Comparison of ENCODE assay signal across 10 cellular contexts in genomic region chrX:19883878-19884277, GRCh38. TPM values are rescaled to one million over a fixed set of nuclear protein-coding genes. Genes with fewer than 3 reads are reported as not detected.
DNase-seq lines count a peak whose midpoint lies in the region; ATAC-seq, FAIRE-seq and TF ChIP-seq lines count a peak whose summit lies in the region.
"Had no signal": no experiment of that assay in that cellular context is flagged by ENCODE, and none has a peak within 500 bp of the region (broad histone marks: within the 10 kb centered on the region; RNA-seq: fewer than 3 reads in every experiment).

No MANE protein-coding gene starts in this region.

- no TSS peak for BruUV-seq in GM12878 (replicated peaks; lab: Mats Ljungman, UMichigan)

- TF ChIP-seq EP300 in GM12878 (IDR thresholded peaks at IDR 0.05; ENCODE audit: borderline replicate concordance in 1 of 2, control insufficient read depth in 1 of 2, low read depth in 2 of 2, low read length in 2 of 2): no peak

- no peak for FAIRE-seq in GM12878 (lab: Jason Lieb, UNC)
- no peak for FAIRE-seq in D721Med (lab: Jason Lieb, UNC)

- RAD21 ChIA-PET in GM12878 (lab: Charles Lee; ENCODE audit: unreplicated experiment): interaction anchor here (0.9 to 5.4 kb wide), 15 partner anchors 8 to 155 kb away, joined by 3 to 33 read pairs (median 7); no protein-coding TSS in a partner anchor

- H4K20me1 ChIP-seq in DND-41 (ENCODE audit: insufficient read depth, low read length) (peaks cover 59% of the 10 kb centered on the region), GM12878 (ENCODE audit: control insufficient read depth, insufficient read depth) (peaks cover 2% of the 10 kb centered on the region; the same call in 1 of the 2 replicates)

- no peak overlapping the region for H3K9ac ChIP-seq in DND-41 (ENCODE audit: low read depth, low read length)
- H3K9ac ChIP-seq in GM12878 (ENCODE audit: control insufficient read depth, insufficient read depth, low read length): peak overlapping the region; percentile 42

- H3K36me3 ChIP-seq in DND-41 (ENCODE audit: insufficient read depth, low read length): peaks cover 35% of the 10 kb centered on the region
- H3K36me3 ChIP-seq in GM12878 (ENCODE audit: control insufficient read depth in 2 of 2, insufficient read depth in 2 of 2, low read length in 1 of 2): 0 out of 4 replicates have a peak, but pooled peaks cover 0 to 2% of the 10 kb centered on the region in 2 experiments
- H3K36me3 ChIP-seq: stomach had no signal

- WGBS in GM12878 (ENCODE audit: insufficient coverage, insufficient replicate concordance, low lambda C conversion rate, missing lambda C conversion rate): 8% methylated on average over 6 of the region's 6 CpGs

- SMC1A ChIA-PET in GM12878 (lab: Charles Lee; ENCODE audit: uncharacterized antibody, unreplicated experiment): interaction anchor here (0.8 to 4.3 kb wide), 17 partner anchors 13 to 138 kb away, joined by 3 to 37 read pairs (median 5); no protein-coding TSS in a partner anchor

- TF ChIP-seq RAD21 in GM12878 (IDR thresholded peaks at IDR 0.05; ENCODE audit: insufficient read depth, low read depth, low read length): no peak

- ATAC-seq in DND-41 (ENCODE audit: insufficient read depth, low read depth) (no peak), GM19395 (IDR thresholded peaks at IDR 0.05; ENCODE audit: unreplicated experiment) (peak; percentile 48), HG03457 (IDR thresholded peaks at IDR 0.05; ENCODE audit: unreplicated experiment) (peak; percentile 53), GM12878 (peak; percentile 62)

- in situ Hi-C loops in GM12878 (cut with MboI): loop anchor here (25.0 kb wide), 1 partner anchor 522 kb away; no protein-coding TSS in a partner anchor

- 0 out of 2 replicates have a peak, but pooled peaks have one; percentile 27 for TF ChIP-seq POLR2A in GM12878 (IDR thresholded peaks at IDR 0.05; ENCODE audit: low read depth, low read length)

- intact Hi-C loops in GM12878 (cut with micrococcal nuclease; ENCODE audit: unreplicated experiment): loop anchor here (1.0 to 10.0 kb wide), 5 partner anchors 21 to 539 kb away; partner anchors contain the start of gene PDHA1

- H2AFZ ChIP-seq in DND-41 (ENCODE audit: low read depth, low read length): no peak overlapping the region
- H2AFZ ChIP-seq in GM12878 (ENCODE audit: control insufficient read depth, low read depth, low read length): no peak overlapping the region

- H3K9me3 ChIP-seq in DND-41 (ENCODE audit: insufficient read depth, low read length, severe bottlenecking) (no peaks in the 10 kb centered on the region), GM12878 (replicated peaks; ENCODE audit: control insufficient read depth, insufficient read depth, low read length) (no peaks in the 10 kb centered on the region; the same call in 2 of the 3 replicates)

- H3K4me2 ChIP-seq in DND-41 (ENCODE audit: insufficient read depth, low read length) (peak overlapping the region; percentile 84), GM12878 (ENCODE audit: control insufficient read depth, insufficient read depth) (peak overlapping the region; percentile 56; the same call in 1 of the 2 replicates)

- H3K4me3 ChIP-seq in DND-41 (ENCODE audit: low read depth in 1 of 2, low read length in 2 of 2) (no peak overlapping the region), GM12878 (peak overlapping the region; percentile 83)
- H3K4me3 ChIP-seq: stomach had no signal

- H3K27ac ChIP-seq in DND-41 (ENCODE audit: low read length) (0 out of 2 replicates have a peak overlapping the region, but pooled peaks have one; percentile 32), GM12878 (ENCODE audit: control insufficient read depth, insufficient read depth) (peak overlapping the region; percentile 81)
- H3K27ac ChIP-seq: stomach had no signal

- peaks cover 83% of the 10 kb centered on the region for H3K79me2 ChIP-seq in DND-41 (ENCODE audit: insufficient read depth, low read length)
- peaks cover 84% of the 10 kb centered on the region for H3K79me2 ChIP-seq in GM12878 (ENCODE audit: control insufficient read depth, insufficient read depth, low read length)

- TF ChIP-seq CTCF in DND-41 (IDR thresholded peaks at IDR 0.05; ENCODE audit: borderline replicate concordance, extremely low read depth, low read length, poor library complexity, severe bottlenecking): no peak
- TF ChIP-seq CTCF in GM12878 (IDR thresholded peaks at IDR 0.05 in 2 of 3, conservative IDR thresholded peaks at IDR 0.05 in 1 of 3; ENCODE audit: control insufficient read depth in 2 of 3, extremely low read depth in 1 of 3, insufficient read depth in 1 of 3, low read depth in 3 of 3, low read length in 3 of 3): no peak
- no peak for TF ChIP-seq CTCF in D721Med (IDR thresholded peaks at IDR 0.05; ENCODE audit: insufficient read depth, missing control alignments)

- H3K27me3 ChIP-seq in DND-41 (ENCODE audit: insufficient read depth, low read length, poor library complexity) (no peaks in the 10 kb centered on the region), GM12878 (replicated peaks in 1 of 2; ENCODE audit: control insufficient read depth in 2 of 2, insufficient read depth in 2 of 2, low read length in 1 of 2) (no peaks in the 10 kb centered on the region)
- H3K27me3 ChIP-seq: stomach had no signal

- POLR2A ChIA-PET in GM12878 (lab: Charles Lee): interaction anchor here (0.8 to 2.7 kb wide), 10 partner anchors 12 to 139 kb away, joined by 3 to 19 read pairs (median 5); no protein-coding TSS in a partner anchor

- CTCF ChIA-PET in GM12878 (lab: Yijun Ruan, JAX): interaction anchor here (0.6 to 1.6 kb wide), 5 partner anchors 9 to 295 kb away, joined by 3 to 5 read pairs (median 3); no protein-coding TSS in a partner anchor

- H3K4me1 ChIP-seq in DND-41 (ENCODE audit: insufficient read depth, low read length): peaks cover 80% of the 10 kb centered on the region
- H3K4me1 ChIP-seq in GM12878 (ENCODE audit: control insufficient read depth, insufficient read depth, low read length): peaks cover 7% of the 10 kb centered on the region; the same call in 1 of the 2 replicates

- DNase-seq in DND-41 (no peak), GM12878 (ENCODE audit: low read depth, low spot score) (peak; percentile 78), DMS153 (lab: John Stamatoyannopoulos, UW) (no peak), hepatic stellate cell (ENCODE audit: low spot score) (no peak), D721Med (ENCODE audit: insufficient read length, low spot score) (no peak), KG1 (lab: John Stamatoyannopoulos, UW) (no peak)
- DNase-seq: hippocampal formation, stomach had no signal

TF ChIP-seq in GM12878, 131 proteins besides CTCF, POLR2A, EP300 and RAD21 (continues in another document):
- no peak for TF ChIP-seq PRDM15 (CRISPR knock-in tag; IDR thresholded peaks at IDR 0.05)
- peak; percentile 16; the same call in 1 of the 2 replicates for TF ChIP-seq RELB (IDR thresholded peaks at IDR 0.05; ENCODE audit: low read depth)

RNA-seq across cellular contexts. Expression of gene SH3KBP1, which starts 3.5 kb away (rescaled TPM):
- 127 and 135 TPM in 2 replicates for total RNA-seq in GM12878 (2013; cell fraction: nucleolus; rRNA removed)
- total RNA-seq in GM12878 (2014; rRNA removed) (62.9 and 64.1 TPM in 2 replicates), GM12878 (2014; rRNA removed; fragmentation: Illumina TruSeq; extraction: Trizol) (93.8 and 97.0 TPM in 2 replicates), GM12878 (2021) (133 and 147 TPM in 2 replicates)
- 47.8 TPM for polyA plus RNA-seq in GM12878 (2011; ENCODE audit: low read depth)
- polyA plus RNA-seq in GM12878 (2011; rRNA removed) (196 and 229 TPM in 2 replicates), GM12878 (2014; fragmentation: Illumina TruSeq; extraction: Trizol) (138 and 150 TPM in 2 replicates), GM12878 (2014; fragmentation: Nextera tagmentation; extraction: Ambion mirVana) (10 to 100 TPM; 19.4 to 29.4 TPM), GM12878 (2014; rRNA removed) (77.0 and 88.7 TPM in 2 replicates), GM12878 (2016; fragmentation: Nextera tagmentation; extraction: Ambion mirVana) (100 to 1,000 TPM; 202 to 208 TPM)
- polyA plus RNA-seq in GM12878 (2011; cell fraction: cytosol; rRNA removed): 102 and 107 TPM in 2 replicates
- polyA plus RNA-seq in GM12878 (2011; cell fraction: nucleus; rRNA removed): 109 and 117 TPM in 2 replicates
- 97.8 and 124 TPM in 2 replicates for polyA plus RNA-seq in GM12878 (2012)
- 189 and 277 TPM in 2 replicates for polyA minus RNA-seq in GM12878 (2011; rRNA and poly(A)+ RNA removed)
- polyA minus RNA-seq in GM12878 (2011; cell fraction: cytosol; rRNA and poly(A)+ RNA removed): 51.5 and 57.2 TPM in 2 replicates
- polyA minus RNA-seq in GM12878 (2011; cell fraction: nucleus; rRNA and poly(A)+ RNA removed): 31.6 and 79.4 TPM in 2 replicates
